Comparison of ENCODE assay signal across 10 cellular contexts in the genomic region with DNA sequence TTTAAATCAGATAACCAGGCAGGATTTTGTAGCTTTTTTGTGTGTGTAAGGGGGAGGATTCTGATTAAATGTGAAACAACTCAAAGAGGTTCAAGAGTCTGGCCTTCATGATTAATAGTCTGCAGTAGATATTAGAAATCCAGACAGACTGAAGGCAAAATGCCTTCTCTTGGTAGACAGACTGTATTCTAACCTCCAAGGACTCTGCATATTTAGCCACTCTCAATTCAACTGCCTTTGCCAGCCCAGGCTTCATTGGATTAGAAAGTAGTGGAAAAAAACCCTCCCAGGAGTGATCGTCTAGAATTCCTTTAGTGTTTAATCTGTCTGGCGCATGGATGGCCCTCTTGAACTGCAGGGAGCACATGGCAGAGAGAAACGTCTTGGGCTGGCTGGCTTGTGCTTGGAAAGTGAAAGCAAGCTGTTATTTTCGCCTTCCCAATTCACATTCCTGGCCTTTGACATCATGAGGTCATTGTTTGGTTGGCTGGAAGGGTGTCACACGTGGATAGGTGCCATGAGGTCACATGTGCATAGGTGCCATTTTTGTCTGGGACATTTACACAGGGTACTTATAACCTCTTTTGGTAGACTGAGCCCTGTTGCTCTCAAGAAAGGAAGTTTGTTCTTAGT. TPM values are rescaled to one million over a fixed set of nuclear protein-coding genes. Genes with fewer than 3 reads are reported as not detected.
DNase-seq lines count a peak whose midpoint lies in the region; ATAC-seq, FAIRE-seq and TF ChIP-seq lines count a peak whose summit lies in the region.
"Had no signal": no experiment of that assay in that cellular context is flagged by ENCODE, and none has a peak within 500 bp of the region (broad histone marks: within the 10 kb centered on the region; RNA-seq: fewer than 3 reads in every experiment).

No MANE protein-coding gene starts in this region.

- H4K8ac ChIP-seq in H1 (ENCODE audit: extremely low read depth, insufficient read depth, low read length) = no peak overlapping the region

- H3K4me3 ChIP-seq in H1 (ENCODE audit: extremely low read depth in 1 of 4, insufficient read depth in 2 of 4, low read depth in 3 of 4, low read length in 4 of 4) = no peak overlapping the region
- H3K4me3 ChIP-seq in BE2C (ENCODE audit: low read depth, low read length) = no peak overlapping the region
- H3K4me3 ChIP-seq: BLaER1 treated with 17β-estradiol and CSF1 and Interleukin-3, amounts not matched to agents 10 nM and 100 nM had no signal

- no peaks in the 10 kb centered on the region for H4K20me1 ChIP-seq in H1 (replicated peaks in 1 of 2; ENCODE audit: control insufficient read depth in 1 of 2, insufficient read depth in 2 of 2, low read length in 2 of 2)

- ATAC-seq in stimulated activated naive CD8-positive, alpha-beta T cell treated with anti-CD3 and anti-CD28 coated beads, Interleukin-15, amount 100 ng/mL, for 72 hours = no peak
- no peak for ATAC-seq in GM18907 (IDR thresholded peaks at IDR 0.05; ENCODE audit: unreplicated experiment)

- 83% methylated on average over 5 of the region's 5 CpGs; no CpG with 5 or more reads in 1 of the 2 experiments for WGBS in H1 (ENCODE audit: extremely low coverage in 1 of 2, insufficient coverage in 1 of 2, insufficient read length in 1 of 2, insufficient replicate concordance in 2 of 2, low coverage in 1 of 2, low lambda C conversion rate in 2 of 2, missing lambda C conversion rate in 1 of 2), 2 experiments

- no peaks in the 10 kb centered on the region for H3K79me2 ChIP-seq in H1 (ENCODE audit: control insufficient read depth in 1 of 2, insufficient read depth in 2 of 2, low read length in 2 of 2)

- H2BK15ac ChIP-seq in H1 (ENCODE audit: low read length) = no peak overlapping the region; the same call in 1 of the 2 replicates

- peaks cover 41% of the 10 kb centered on the region for H3K36me3 Mint-ChIP-seq in stimulated activated naive CD8-positive, alpha-beta T cell treated with anti-CD3 and anti-CD28 coated beads, Interleukin-15, Interleukin-2, amounts not matched to agents 100 ng/mL and 50 ng/mL, for 24 hours (ENCODE audit: low read depth)

- H2BK20ac ChIP-seq in H1 (ENCODE audit: low read length) = no peak overlapping the region

- no peak overlapping the region for H3K4me2 ChIP-seq in H1 (ENCODE audit: insufficient read depth in 1 of 2, low read depth in 2 of 2, low read length in 2 of 2)
- H3K4me2 ChIP-seq: BLaER1 treated with 17β-estradiol and CSF1 and Interleukin-3, amounts not matched to agents 10 nM and 100 nM had no signal

- no peak overlapping the region for H3K4ac ChIP-seq in H1 (replicated peaks; ENCODE audit: insufficient read length, low read depth, low read length)

- H3K23ac ChIP-seq in H1 (ENCODE audit: insufficient read length) = no peak overlapping the region

- CTCF ChIA-PET in H1 (lab: Charles Lee; ENCODE audit: partially characterized antibody) = interaction anchor here (0.9 to 3.7 kb wide), 8 partner anchors 8 to 233 kb away, joined by 3 to 17 read pairs (median 5); no protein-coding TSS in a partner anchor

- H3K9me3 ChIP-seq in H1 (ENCODE audit: insufficient read depth in 2 of 2, low read depth in 1 of 2, low read length in 1 of 2) (no peaks in the 10 kb centered on the region), BE2C (no peaks in the 10 kb centered on the region)
- H3K9me3 ChIP-seq: BLaER1 treated with 17β-estradiol and CSF1 and Interleukin-3, amounts not matched to agents 10 nM and 100 nM had no signal

- H2BK120ac ChIP-seq in H1 (replicated peaks; ENCODE audit: low read depth, low read length) = no peak overlapping the region

- H3K56ac ChIP-seq in H1 (replicated peaks; ENCODE audit: insufficient read length, low read depth, low read length) = no peak overlapping the region

- H2AK5ac ChIP-seq in H1 (ENCODE audit: low read depth, low read length) = no peak overlapping the region

- H3K9me3 Mint-ChIP-seq in stimulated activated naive CD8-positive, alpha-beta T cell treated with anti-CD3 and anti-CD28 coated beads, Interleukin-15, Interleukin-2, amounts not matched to agents 100 ng/mL and 50 ng/mL, for 24 hours = no peaks in the 10 kb centered on the region
- no peaks in the 10 kb centered on the region for H3K9me3 Mint-ChIP-seq in stimulated activated naive CD8-positive, alpha-beta T cell treated with anti-CD3 and anti-CD28 coated beads, Interleukin-15, amount 100 ng/mL, for 72 hours

- H3K36me3 ChIP-seq in H1 (ENCODE audit: control insufficient read depth in 2 of 4, insufficient read depth in 4 of 4, low read length in 3 of 4) (no peaks in the 10 kb centered on the region), BE2C (no peaks in the 10 kb centered on the region)

- no peak overlapping the region for H3K9ac ChIP-seq in H1 (replicated peaks in 1 of 4; ENCODE audit: extremely low read depth in 1 of 4, low read depth in 3 of 4, low read length in 3 of 4)
- H3K9ac ChIP-seq: BLaER1 treated with 17β-estradiol and CSF1 and Interleukin-3, amounts not matched to agents 10 nM and 100 nM had no signal

- H3K14ac ChIP-seq in H1 (ENCODE audit: insufficient read length) = no peak overlapping the region

- no peak for FAIRE-seq in H1 (lab: Jason Lieb, UNC)

- TF ChIP-seq CTCF in H1 (IDR thresholded peaks at IDR 0.05; ENCODE audit: control extremely low read depth in 1 of 3, insufficient read depth in 1 of 3, low read depth in 1 of 3, low read length in 3 of 3) (no peak), BE2C (IDR thresholded peaks at IDR 0.05; ENCODE audit: low read depth, low read length) (no peak)

- H4K5ac ChIP-seq in H1 (ENCODE audit: insufficient read length, low read depth, low read length) = no peak overlapping the region

- no peak overlapping the region for H3K18ac ChIP-seq in H1 (ENCODE audit: extremely low read depth, low read length)

- H3K27me3 Mint-ChIP-seq in stimulated activated naive CD8-positive, alpha-beta T cell treated with anti-CD3 and anti-CD28 coated beads, Interleukin-15, Interleukin-2, amounts not matched to agents 100 ng/mL and 50 ng/mL, for 24 hours = no peaks in the 10 kb centered on the region
- H3K27me3 Mint-ChIP-seq in stimulated activated naive CD8-positive, alpha-beta T cell treated with anti-CD3 and anti-CD28 coated beads, Interleukin-15, amount 100 ng/mL, for 72 hours = no peaks in the 10 kb centered on the region

- H3K27ac Mint-ChIP-seq in stimulated activated naive CD8-positive, alpha-beta T cell treated with anti-CD3 and anti-CD28 coated beads, Interleukin-15, Interleukin-2, amounts not matched to agents 100 ng/mL and 50 ng/mL, for 24 hours = peak overlapping the region; percentile 26
- no peak overlapping the region for H3K27ac Mint-ChIP-seq in stimulated activated naive CD8-positive, alpha-beta T cell treated with anti-CD3 and anti-CD28 coated beads, Interleukin-15, amount 100 ng/mL, for 72 hours

- POLR2A ChIA-PET in H1 (lab: Charles Lee; ENCODE audit: partially characterized antibody) = interaction anchor here (1.9 kb wide), 1 partner anchor 8 kb away, joined by 5 read pairs; no protein-coding TSS in a partner anchor

- H2BK5ac ChIP-seq in H1 (ENCODE audit: low read depth, low read length) = no peak overlapping the region

- no peaks in the 10 kb centered on the region for H3K79me1 ChIP-seq in H1 (ENCODE audit: low read depth, low read length)

- no peak overlapping the region for H3K4me3 Mint-ChIP-seq in stimulated activated naive CD8-positive, alpha-beta T cell treated with anti-CD3 and anti-CD28 coated beads, Interleukin-15, Interleukin-2, amounts not matched to agents 100 ng/mL and 50 ng/mL, for 24 hours
- H3K4me3 Mint-ChIP-seq in stimulated activated naive CD8-positive, alpha-beta T cell treated with anti-CD3 and anti-CD28 coated beads, Interleukin-15, amount 100 ng/mL, for 72 hours = no peak overlapping the region

- H3K4me1 Mint-ChIP-seq in stimulated activated naive CD8-positive, alpha-beta T cell treated with anti-CD3 and anti-CD28 coated beads, Interleukin-15, Interleukin-2, amounts not matched to agents 100 ng/mL and 50 ng/mL, for 24 hours (ENCODE audit: low read depth) = peaks cover 54% of the 10 kb centered on the region
- peaks cover 41% of the 10 kb centered on the region for H3K4me1 Mint-ChIP-seq in stimulated activated naive CD8-positive, alpha-beta T cell treated with anti-CD3 and anti-CD28 coated beads, Interleukin-15, amount 100 ng/mL, for 72 hours

- H3K23me2 ChIP-seq in H1 (ENCODE audit: low read depth, low read length) = 0 out of 2 replicates have a peak, but pooled peaks cover 1% of the 10 kb centered on the region

- H3K27me3 ChIP-seq in H1 (replicated peaks in 1 of 4; ENCODE audit: control insufficient read depth in 3 of 4, extremely low read depth in 1 of 4, insufficient read depth in 3 of 4, low read length in 3 of 4) (no peaks in the 10 kb centered on the region; a peak in 1 of 7 replicates), BE2C (no peaks in the 10 kb centered on the region)
- H3K27me3 ChIP-seq: BLaER1 treated with 17β-estradiol and CSF1 and Interleukin-3, amounts not matched to agents 10 nM and 100 nM had no signal

- DNase-seq in stimulated activated naive CD8-positive, alpha-beta T cell treated with anti-CD3 and anti-CD28 coated beads, Interleukin-15, amount 100 ng/mL, for 72 hours = no peak
- no peak for DNase-seq in H1 (ENCODE audit: low read depth in 1 of 2, low spot score in 2 of 2)
- DNase-seq in mucosa of gallbladder (ENCODE audit: low spot score) = peak; percentile 66
- DNase-seq in NCI-H345 (lab: John Stamatoyannopoulos, UW) = no peak
- DNase-seq in BE2C = no peak
- no peak for DNase-seq in NCI-H187 (lab: John Stamatoyannopoulos, UW)
- DNase-seq: activated gamma-delta T cell had no signal

- no peak for TF ChIP-seq POLR2A in H1 (IDR thresholded peaks at IDR 0.05; ENCODE audit: control extremely low read depth in 1 of 2, low read depth in 2 of 2, low read length in 2 of 2)

- peak overlapping the region; percentile 25 for H4K91ac ChIP-seq in H1 (replicated peaks; ENCODE audit: insufficient read length, low read length)

- H3K27ac ChIP-seq in H1 (ENCODE audit: low read depth, low read length) = no peak overlapping the region
- H3K27ac ChIP-seq: BLaER1 treated with 17β-estradiol and CSF1 and Interleukin-3, amounts not matched to agents 10 nM and 100 nM had no signal

- peaks cover 0 to 1% (median 0%) of the 10 kb centered on the region in 4 experiments; a peak in 2 of 7 replicates for H3K4me1 ChIP-seq in H1 (replicated peaks in 1 of 4; ENCODE audit: control insufficient read depth in 3 of 4, insufficient read depth in 4 of 4, low read length in 3 of 4)
- no peaks in the 10 kb centered on the region for H3K4me1 ChIP-seq in BE2C

- H2AFZ ChIP-seq in H1 (ENCODE audit: low read length) = peak overlapping the region; percentile 6; the same call in 1 of the 2 replicates

- no peak overlapping the region for H2BK12ac ChIP-seq in H1 (ENCODE audit: low read depth, low read length)

- TF ChIP-seq RAD21 in H1 (IDR thresholded peaks at IDR 0.05 in 1 of 2, conservative IDR thresholded peaks at IDR 0.05 in 1 of 2; ENCODE audit: low read depth in 2 of 2, low read length in 2 of 2) = no peak

- no peak for TF ChIP-seq EP300 in H1 (IDR thresholded peaks at IDR 0.05; ENCODE audit: borderline replicate concordance in 1 of 2, low read depth in 2 of 2, low read length in 2 of 2)

RNA-seq across cellular contexts. Expression of a gene that starts 30.8 kb away (rescaled TPM):
- total RNA-seq in H1 (2021; fragmentation: NEBNext Ultra II Directional; extraction: Animal tissue kit (Norgen Biotek cat#: 25700)) = 12.0 and 12.8 TPM in 2 replicates
- polyA plus RNA-seq in H1 (2011; rRNA removed) = 3.6 and 5.7 TPM in 2 replicates
- polyA plus RNA-seq in H1 (2011; cell fraction: cytosol; rRNA removed) = 5.1 TPM
- polyA plus RNA-seq in H1 (2011; cell fraction: nucleus; rRNA removed) = 6.5 TPM
- 2.8 to 5.6 TPM (median 3.9 TPM) in 4 replicates for polyA plus RNA-seq in H1 (2012, experiment 1 of 2)
- 1.6 TPM for polyA plus RNA-seq in H1 (2012, experiment 2 of 2)
- 4.9 TPM for polyA plus RNA-seq in H1 (2013, experiment 1 of 2)
- polyA plus RNA-seq in H1 (2013, experiment 2 of 2) = 4.8 TPM
- polyA minus RNA-seq in H1 (2011; rRNA and poly(A)+ RNA removed) = 10.0 and 13.9 TPM in 2 replicates
- 5.9 TPM for polyA minus RNA-seq in H1 (2011; cell fraction: cytosol; rRNA and poly(A)+ RNA removed)
- polyA minus RNA-seq in H1 (2011; cell fraction: nucleus; rRNA and poly(A)+ RNA removed) = 5.2 TPM
- 18.1 TPM for total RNA-seq in mucosa of gallbladder
- 0.17 TPM for polyA plus RNA-seq in BE2C (2012; ENCODE audit: insufficient read depth, insufficient read length, low read depth)
